Comparison of ENCODE assay signal across 8 cellular contexts in the genomic region with DNA sequence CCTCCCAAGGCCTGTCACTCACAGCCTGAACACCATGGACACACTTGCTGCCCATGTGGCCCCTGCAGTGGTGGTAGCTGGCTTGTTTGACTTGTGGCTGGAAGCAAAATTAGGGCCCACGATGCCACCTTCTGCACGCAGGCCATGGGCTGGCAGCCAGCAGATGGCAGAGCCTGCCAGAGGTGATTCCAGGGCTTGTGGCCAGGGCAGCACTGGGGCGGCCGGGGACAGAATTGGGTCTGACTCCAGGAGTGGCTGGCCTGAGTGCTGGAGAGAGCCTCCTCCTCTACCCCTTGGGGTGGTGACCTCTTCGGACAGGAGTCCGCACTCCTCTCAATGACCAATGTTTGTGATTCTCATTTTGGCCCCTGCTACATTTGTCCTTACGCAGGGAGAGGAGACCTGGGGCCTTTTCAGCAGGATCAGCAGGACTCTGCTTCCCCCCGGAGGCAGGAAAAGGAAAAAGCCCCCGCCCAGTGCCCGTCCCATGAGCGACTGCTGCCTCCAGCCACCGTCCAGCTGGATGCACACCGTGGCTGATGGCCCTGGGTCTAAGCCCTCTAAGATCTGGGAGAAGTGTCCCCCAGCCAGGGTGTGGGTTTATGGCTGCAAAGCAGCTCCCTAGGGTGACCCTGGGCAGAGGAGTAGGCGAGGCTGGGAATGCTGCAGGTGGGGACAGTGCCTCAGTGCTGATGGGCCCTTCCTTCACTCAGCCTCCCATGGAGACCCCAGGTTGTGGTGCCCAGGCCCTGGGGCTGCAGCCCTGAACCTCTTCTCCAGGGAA. TPM values are rescaled to one million over a fixed set of nuclear protein-coding genes. Genes with fewer than 3 reads are reported as not detected.
DNase-seq lines count a peak whose midpoint lies in the region; ATAC-seq lines count a peak whose summit lies in the region.

No MANE protein-coding gene starts in this region.

- CTCF ChIA-PET in activated CD4-positive, alpha-beta memory T cell treated with anti-CD3 and anti-CD28 coated beads, Interleukin-2, amount 10 ng/mL, durations not matched to agents 7 days and 5 days (lab: Charles Lee) = interaction anchor here (0.6 to 6.1 kb wide), 10 partner anchors 10 to 280 kb away, joined by 3 to 65 read pairs (median 10); partner anchors contain the start of gene DDIT4

- H3K36me3 Mint-ChIP-seq in activated CD4-positive, alpha-beta memory T cell treated with anti-CD3 and anti-CD28 coated beads, Interleukin-2, amount 10 ng/mL, durations not matched to agents 7 days and 5 days (ENCODE audit: low read depth) = peaks cover 20% of the 10 kb centered on the region

- POLR2A ChIA-PET in activated CD4-positive, alpha-beta memory T cell treated with anti-CD3 and anti-CD28 coated beads, Interleukin-2, amount 10 ng/mL, durations not matched to agents 7 days and 5 days (lab: Charles Lee) = interaction anchor here (0.6 to 12.9 kb wide), 14 partner anchors 7 to 202 kb away, joined by 3 to 225 read pairs (median 6); partner anchors contain the start of genes ANAPC16 and DDIT4

- peak overlapping the region; percentile 97 for H3K27ac Mint-ChIP-seq in activated CD4-positive, alpha-beta memory T cell treated with anti-CD3 and anti-CD28 coated beads, Interleukin-2, amount 10 ng/mL, durations not matched to agents 7 days and 5 days

- DNase-seq in NCI-H1436 (lab: John Stamatoyannopoulos, UW) (peak; percentile 29), NCI-H1436 treated with DMSO at 0.1 percent for 48 hours (lab: John Stamatoyannopoulos, UW) (no peak), LHCN-M2 (ENCODE audit: low read depth) (peak; percentile 74), fibroblast of the conjunctiva (ENCODE audit: low read depth) (peak; percentile 59), occipital lobe (lab: John Stamatoyannopoulos, UW) (peak; percentile 49), foreskin melanocyte (no peak)
- DNase-seq in activated CD4-positive, alpha-beta memory T cell treated with anti-CD3 and anti-CD28 coated beads, Interleukin-2, amount 10 ng/mL, durations not matched to agents 7 days and 5 days = no peak

- ATAC-seq in HG03025 (IDR thresholded peaks at IDR 0.05; ENCODE audit: low FRiP score, unreplicated experiment) = no peak

- peaks cover 81% of the 10 kb centered on the region for H3K4me1 Mint-ChIP-seq in activated CD4-positive, alpha-beta memory T cell treated with anti-CD3 and anti-CD28 coated beads, Interleukin-2, amount 10 ng/mL, durations not matched to agents 7 days and 5 days

- peak overlapping the region; percentile 99 for H3K4me3 Mint-ChIP-seq in activated CD4-positive, alpha-beta memory T cell treated with anti-CD3 and anti-CD28 coated beads, Interleukin-2, amount 10 ng/mL, durations not matched to agents 7 days and 5 days

- no peaks in the 10 kb centered on the region for H3K27me3 Mint-ChIP-seq in activated CD4-positive, alpha-beta memory T cell treated with anti-CD3 and anti-CD28 coated beads, Interleukin-2, amount 10 ng/mL, durations not matched to agents 7 days and 5 days

- peaks cover 4% of the 10 kb centered on the region for H3K9me3 Mint-ChIP-seq in activated CD4-positive, alpha-beta memory T cell treated with anti-CD3 and anti-CD28 coated beads, Interleukin-2, amount 10 ng/mL, durations not matched to agents 7 days and 5 days

RNA-seq across cellular contexts. Expression of gene DNAJB12, which starts 26.5 kb away (rescaled TPM):
- total RNA-seq in LHCN-M2 (2014; rRNA removed) (74.8 and 87.5 TPM in 2 replicates), occipital lobe (12.2 TPM)
- 51.5 TPM for polyA plus RNA-seq in LHCN-M2 (2012)
- total RNA-seq in activated CD4-positive, alpha-beta memory T cell treated with anti-CD3 and anti-CD28 coated beads, Interleukin-2, amount 10 ng/mL, durations not matched to agents 7 days and 5 days = 10 to 100 TPM; 23.8 to 26.7 TPM

RNA-seq across cellular contexts. Expression of gene DDIT4, which starts 54.5 kb away (rescaled TPM):
- total RNA-seq in LHCN-M2 (2014; rRNA removed) (257 and 378 TPM in 2 replicates), occipital lobe (30.6 TPM)
- polyA plus RNA-seq in LHCN-M2 (2012) = 158 TPM
- total RNA-seq in activated CD4-positive, alpha-beta memory T cell treated with anti-CD3 and anti-CD28 coated beads, Interleukin-2, amount 10 ng/mL, durations not matched to agents 7 days and 5 days = 100 to 1,000 TPM; 475 to 481 TPM

Comparison
In these comparisons a context has a peak if more than half of its experiments do, and no peak if none do; other contexts are left out.
1. DNase-seq: peak in NCI-H1436 (single experiment), LHCN-M2 (single experiment), fibroblast of the conjunctiva (single experiment) and occipital lobe (single experiment); none in NCI-H1436 treated with DMSO at 0.1 percent for 48 hours (single experiment), activated CD4-positive, alpha-beta memory T cell treated with anti-CD3 and anti-CD28 coated beads, Interleukin-2, amount 10 ng/mL, durations not matched to agents 7 days and 5 days (single experiment) and foreskin melanocyte (single experiment).